ENCODE assay signal across 25 cellular contexts in the genomic region with DNA sequence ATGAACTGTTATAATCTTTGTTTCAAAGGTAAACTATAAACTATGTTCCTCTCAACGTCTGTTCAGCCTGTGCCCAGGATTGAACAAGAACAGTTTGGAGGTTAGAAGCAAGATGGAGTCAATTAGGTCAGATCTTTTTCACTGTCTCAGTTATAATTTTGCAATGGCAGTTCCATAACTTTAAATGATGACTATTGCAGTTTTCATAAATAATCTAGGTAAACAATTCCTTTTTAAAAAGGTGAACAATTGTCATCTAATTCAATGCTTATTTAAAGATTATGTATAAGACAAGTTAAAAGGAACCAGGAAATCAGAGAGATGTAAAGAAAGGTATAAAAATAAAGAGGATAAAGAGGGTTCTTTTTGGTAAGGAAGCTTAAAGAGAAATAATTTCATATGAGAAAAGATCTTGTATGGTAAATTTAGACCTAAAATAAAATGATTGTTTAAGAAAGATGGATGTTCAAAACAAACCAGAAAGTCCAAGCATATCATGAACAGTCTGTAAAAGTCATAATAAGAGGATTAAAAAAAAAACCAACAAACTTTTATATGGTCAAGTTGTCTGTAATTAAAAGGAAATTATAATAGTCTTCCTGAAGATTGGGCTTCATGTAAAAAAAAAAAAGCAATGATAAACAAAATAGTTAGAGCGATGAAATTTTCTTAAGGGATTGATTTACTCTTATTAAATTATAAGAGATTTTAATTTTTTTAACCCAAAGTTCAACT. TPM values are rescaled to one million over a fixed set of nuclear protein-coding genes. Genes with fewer than 3 reads are reported as not detected.
DNase-seq lines count a peak whose midpoint lies in the region; ATAC-seq, FAIRE-seq and TF ChIP-seq lines count a peak whose summit lies in the region.
"Had no signal": no experiment of that assay in that cellular context is flagged by ENCODE, and none has a peak within 500 bp of the region (broad histone marks: within the 10 kb centered on the region; RNA-seq: fewer than 3 reads in every experiment).

No MANE protein-coding gene starts in this region.

- TF ChIP-seq RAD21 in A549 (conservative IDR thresholded peaks at IDR 0.05 in 1 of 2, IDR thresholded peaks at IDR 0.05 in 1 of 2) = no peak

- 0 out of 2 replicates have a peak, but pooled peaks cover 5% of the 10 kb centered on the region for H3K9me2 ChIP-seq in GM23248 (ENCODE audit: insufficient read depth)

- no peak for TF ChIP-seq EP300 in A549 (IDR thresholded peaks at IDR 0.05)

- H3K27me3 ChIP-seq in GM23248 (replicated peaks; ENCODE audit: insufficient read depth) = no peaks in the 10 kb centered on the region
- H3K27me3 ChIP-seq in small intestine (ENCODE audit: control insufficient read depth in 2 of 2, insufficient read depth in 2 of 2, low read length in 2 of 2) = peaks cover 0 to 6% of the 10 kb centered on the region in 2 donors
- H3K27me3 ChIP-seq: Peyer's patch had no signal

- H3K4me3 ChIP-seq in A549 (no peak overlapping the region), GM23248 (peak overlapping the region; percentile 18; the same call in 1 of the 2 replicates), small intestine (ENCODE audit: low read depth in 1 of 2, low read length in 2 of 2) (no peak overlapping the region)
- H3K4me3 ChIP-seq: Peyer's patch had no signal

- DNase-seq in A549 (ENCODE audit: low read depth in 1 of 2, low spot score in 1 of 2) (no peak), GM23248 (no peak), RKO (ENCODE audit: low spot score) (peak; percentile 30), naive B cell (no peak), small intestine (no peak), NCI-H2171 (lab: John Stamatoyannopoulos, UW) (no peak)
- DNase-seq: C1 segment of cervical spinal cord, GDM1, H7, Karpas-422, NCI-H1694 treated with DMSO at 0.1 percent for 48 hours, NCI-H2081 treated with DMSO at 0.1 percent for 48 hours, NCI-H446, NCI-H526, Peyer's patch had no signal

- H3K9ac ChIP-seq in GM23248 = peak overlapping the region; percentile 28

- H3K4me1 ChIP-seq in A549 (no peaks in the 10 kb centered on the region), GM23248 (ENCODE audit: insufficient read depth) (0 out of 2 replicates have a peak, but pooled peaks cover 2% of the 10 kb centered on the region), small intestine (ENCODE audit: control insufficient read depth in 2 of 2, insufficient read depth in 1 of 2, low read depth in 1 of 2, low read length in 1 of 2) (no peaks in the 10 kb centered on the region)
- H3K4me1 ChIP-seq: Peyer's patch had no signal

- POLR2A ChIA-PET in A549 (lab: Yijun Ruan, JAX) = no interaction called here

- H3K4me2 ChIP-seq in A549 = no peak overlapping the region
- H3K4me2 ChIP-seq in GM23248 (ENCODE audit: unreplicated experiment) = no peak overlapping the region

- H3K9me3 ChIP-seq in A549 = peaks cover 5% of the 10 kb centered on the region; the same call in 1 of the 3 replicates
- no peaks in the 10 kb centered on the region for H3K9me3 ChIP-seq in GM23248 (ENCODE audit: low read depth)
- H3K9me3 ChIP-seq in small intestine (ENCODE audit: control insufficient read depth, low read depth) = no peaks in the 10 kb centered on the region
- H3K9me3 ChIP-seq: Peyer's patch had no signal

- ATAC-seq in A549 = no peak
- ATAC-seq in naive B cell (ENCODE audit: low read depth in 2 of 2) = no peak
- ATAC-seq in GM19452 (IDR thresholded peaks at IDR 0.05; ENCODE audit: unreplicated experiment) = no peak
- ATAC-seq: Right ventricle myocardium inferior had no signal

- H3K79me2 ChIP-seq in GM23248 (ENCODE audit: insufficient read depth) = no peaks in the 10 kb centered on the region

- TF ChIP-seq POLR2A in A549 (IDR thresholded peaks at IDR 0.05; ENCODE audit: low read length) = no peak

- in situ Hi-C loops in GM23248 (cut with MboI) = no loop called here

- no peaks in the 10 kb centered on the region for H3K27me3 Mint-ChIP-seq in naive B cell

- FAIRE-seq in A549 (lab: Jason Lieb, UNC) = no peak
- FAIRE-seq in small intestine (lab: Jason Lieb, UNC) = no peak
- FAIRE-seq: HTR-8/SVneo had no signal

- peaks cover 2% of the 10 kb centered on the region for H3F3A ChIP-seq in GM23248 (ENCODE audit: insufficient read depth)

- TF ChIP-seq CTCF in A549 (IDR thresholded peaks at IDR 0.05) = no peak

- H4K20me1 ChIP-seq in GM23248 (ENCODE audit: insufficient read depth) = no peaks in the 10 kb centered on the region

- peaks cover 19 to 20% of the 10 kb centered on the region in 2 donors for H3K36me3 Mint-ChIP-seq in naive B cell
- H3K36me3 Mint-ChIP-seq: IgD-negative memory B cell had no signal

- H3K36me3 ChIP-seq in GM23248 (ENCODE audit: low read depth) = peaks cover 7% of the 10 kb centered on the region; the same call in 1 of the 2 replicates
- H3K36me3 ChIP-seq in small intestine (ENCODE audit: control insufficient read depth in 2 of 2, insufficient read depth in 2 of 2, low read length in 2 of 2) = no peaks in the 10 kb centered on the region
- H3K36me3 ChIP-seq: Peyer's patch had no signal

- peak overlapping the region in 5 of 8 donors; percentile 40 to 95 (median 48) for H3K4me3 Mint-ChIP-seq in naive B cell

- peaks cover 45 to 60% (median 47%) of the 10 kb centered on the region in 3 donors for H3K4me1 Mint-ChIP-seq in naive B cell

- CTCF ChIA-PET in A549 (lab: Yijun Ruan, JAX) = no interaction called here

- H3K27ac Mint-ChIP-seq in naive B cell = peak overlapping the region in 5 of 6 donors; percentile 3 to 86 (median 72)
- H3K27ac Mint-ChIP-seq: IgD-negative memory B cell had no signal

- no peak overlapping the region for H2AFZ ChIP-seq in GM23248

- no peak overlapping the region for H3K27ac ChIP-seq in A549
- H3K27ac ChIP-seq in GM23248 = no peak overlapping the region
- no peak overlapping the region for H3K27ac ChIP-seq in small intestine (ENCODE audit: low read depth in 1 of 2, low read length in 1 of 2)
- H3K27ac ChIP-seq: Peyer's patch had no signal

- peaks cover 0 to 23% (median 12%) of the 10 kb centered on the region in 7 donors for H3K9me3 Mint-ChIP-seq in naive B cell

- WGBS in A549 (ENCODE audit: missing lambda C conversion rate) = 54% methylated on average over 2 of the region's 2 CpGs
- WGBS in GM23248 (ENCODE audit: low coverage in 1 of 2, low lambda C conversion rate in 2 of 2, missing lambda C conversion rate in 2 of 2), 2 experiments = 60 to 61% methylated on average over 2 of the region's 2 CpGs
- 77 to 80% (median 78%) methylated on average over 2 of the region's 2 CpGs for WGBS in small intestine, 3 donors

TF ChIP-seq in A549, 52 proteins besides CTCF, POLR2A, EP300 and RAD21 (continues in another document):
- TF ChIP-seq FOXS1 (CRISPR knock-in tag; IDR thresholded peaks at IDR 0.05) (no peak), MAFK (IDR thresholded peaks at IDR 0.05; ENCODE audit: partially characterized antibody) (peak; percentile 85)

RNA-seq across cellular contexts. Expression of a gene that starts 6.1 kb away (rescaled TPM):
- polyA plus RNA-seq in A549 (2011; rRNA removed) (not detected in 2 replicates), A549 (2017; fragmentation: RNase III; extraction: RNeasy Plus Mini Kit Qiagen cat#74134 plus additional on column Dnase treatment) (not detected in 3 replicates), GM23248 (2016; fragmentation: Nextera tagmentation; extraction: Ambion mirVana) (0.49 and 0.51 TPM in 2 replicates), naive B cell (ENCODE audit: low read depth in 6 of 6) (not detected), small intestine (not detected)
- not detected in 2 replicates for polyA plus RNA-seq in A549 (2012; cell fraction: cytosol; rRNA removed)
- polyA plus RNA-seq in A549 (2012; cell fraction: nucleus; rRNA removed) = not detected in 2 replicates
- not detected in 2 replicates for polyA minus RNA-seq in A549 (2011; rRNA and poly(A)+ RNA removed)
- not detected in 2 replicates for total RNA-seq in GM23248 (2014; rRNA removed; shearing (Covaris generic))
- total RNA-seq: Daoy; H7; MCF 10A; OCI-LY7; Peyer's patch; Right ventricle myocardium inferior; SK-MEL-5; T-helper 1 cell treated with Interleukin-12 subunit alpha and Interleukin-12 subunit beta and Interleukin-4 antibody, amounts not matched to agents 30 ng/mL and 1 ng/mL, for 36 hours had no signal
- polyA plus RNA-seq: IgD-negative memory B cell had no signal

RNA-seq across cellular contexts. Expression of a gene that starts 6.9 kb away (rescaled TPM):
- not detected in 2 replicates for polyA plus RNA-seq in A549 (2011; rRNA removed)
- polyA plus RNA-seq in A549 (2012; cell fraction: cytosol; rRNA removed) = not detected in 2 replicates
- not detected in 2 replicates for polyA plus RNA-seq in A549 (2012; cell fraction: nucleus; rRNA removed)
- not detected in 3 replicates for polyA plus RNA-seq in A549 (2017; fragmentation: RNase III; extraction: RNeasy Plus Mini Kit Qiagen cat#74134 plus additional on column Dnase treatment)
- polyA minus RNA-seq in A549 (2011; rRNA and poly(A)+ RNA removed) = not detected in 2 replicates
- not detected in 2 replicates for total RNA-seq in GM23248 (2014; rRNA removed; shearing (Covaris generic))
- polyA plus RNA-seq in GM23248 (2016; fragmentation: Nextera tagmentation; extraction: Ambion mirVana) = 0.29 TPM in 1 of 2 replicates, not detected in the other
- not detected for polyA plus RNA-seq in naive B cell (ENCODE audit: low read depth in 6 of 6)
- polyA plus RNA-seq in small intestine = not detected
- total RNA-seq: A673; Daoy; H7; MCF 10A; OCI-LY7; Peyer's patch; Right ventricle myocardium inferior; SK-MEL-5; T-helper 1 cell treated with Interleukin-12 subunit alpha and Interleukin-12 subunit beta and Interleukin-4 antibody, amounts not matched to agents 30 ng/mL and 1 ng/mL, for 36 hours had no signal
- polyA plus RNA-seq: IgD-negative memory B cell had no signal

RNA-seq across cellular contexts. Expression of a gene that starts 9.3 kb away (rescaled TPM):
- polyA plus RNA-seq in A549 (2011; rRNA removed) (not detected in 2 replicates), A549 (2017; fragmentation: RNase III; extraction: RNeasy Plus Mini Kit Qiagen cat#74134 plus additional on column Dnase treatment) (not detected in 3 replicates), GM23248 (2016; fragmentation: Nextera tagmentation; extraction: Ambion mirVana) (not detected in 2 replicates), naive B cell (ENCODE audit: low read depth in 6 of 6) (not detected), small intestine (not detected)
- polyA plus RNA-seq in A549 (2012; cell fraction: cytosol; rRNA removed) = not detected in 2 replicates
- not detected in 2 replicates for polyA plus RNA-seq in A549 (2012; cell fraction: nucleus; rRNA removed)
- not detected in 2 replicates for polyA minus RNA-seq in A549 (2011; rRNA and poly(A)+ RNA removed)
- not detected in 2 replicates for total RNA-seq in GM23248 (2014; rRNA removed; shearing (Covaris generic))
- total RNA-seq: A673; Daoy; H7; MCF 10A; OCI-LY7; Peyer's patch; Right ventricle myocardium inferior; SK-MEL-5; T-helper 1 cell treated with Interleukin-12 subunit alpha and Interleukin-12 subunit beta and Interleukin-4 antibody, amounts not matched to agents 30 ng/mL and 1 ng/mL, for 36 hours had no signal
- polyA plus RNA-seq: IgD-negative memory B cell had no signal

RNA-seq across cellular contexts. Expression of a gene that starts 12.7 kb away (rescaled TPM):
- polyA plus RNA-seq in A549 (2011; rRNA removed) = not detected in 2 replicates
- polyA plus RNA-seq in A549 (2012; cell fraction: cytosol; rRNA removed) = not detected in 2 replicates
- not detected in 2 replicates for polyA plus RNA-seq in A549 (2012; cell fraction: nucleus; rRNA removed)
- polyA plus RNA-seq in A549 (2017; fragmentation: RNase III; extraction: RNeasy Plus Mini Kit Qiagen cat#74134 plus additional on column Dnase treatment) = not detected in 3 replicates
- not detected in 2 replicates for polyA minus RNA-seq in A549 (2011; rRNA and poly(A)+ RNA removed)
- not detected in 2 replicates for total RNA-seq in GM23248 (2014; rRNA removed; shearing (Covaris generic))
- 1.7 and 1.8 TPM in 2 replicates for polyA plus RNA-seq in GM23248 (2016; fragmentation: Nextera tagmentation; extraction: Ambion mirVana)
- polyA plus RNA-seq in naive B cell (ENCODE audit: low read depth in 6 of 6) = 1 to 10 TPM in 2 of 6 donors, under 1 TPM in 2, not detected in 2; 0.30 to 3.3 (median 1.3) TPM
- not detected for polyA plus RNA-seq in small intestine
- total RNA-seq: A673; Daoy; H7; MCF 10A; OCI-LY7; Peyer's patch; Right ventricle myocardium inferior; SK-MEL-5; T-helper 1 cell treated with Interleukin-12 subunit alpha and Interleukin-12 subunit beta and Interleukin-4 antibody, amounts not matched to agents 30 ng/mL and 1 ng/mL, for 36 hours had no signal
- polyA plus RNA-seq: IgD-negative memory B cell had no signal

RNA-seq across cellular contexts. Expression of a gene that starts 13.4 kb away (rescaled TPM):
- polyA plus RNA-seq in A549 (2011; rRNA removed) (not detected in 2 replicates), A549 (2017; fragmentation: RNase III; extraction: RNeasy Plus Mini Kit Qiagen cat#74134 plus additional on column Dnase treatment) (not detected in 3 replicates), GM23248 (2016; fragmentation: Nextera tagmentation; extraction: Ambion mirVana) (0.20 TPM in 1 of 2 replicates, not detected in the other), naive B cell (ENCODE audit: low read depth in 6 of 6) (not detected), small intestine (not detected)
- not detected in 2 replicates for polyA plus RNA-seq in A549 (2012; cell fraction: cytosol; rRNA removed)
- polyA plus RNA-seq in A549 (2012; cell fraction: nucleus; rRNA removed) = 0.05 and 0.11 TPM in 2 replicates
- not detected in 2 replicates for polyA minus RNA-seq in A549 (2011; rRNA and poly(A)+ RNA removed)
- total RNA-seq in GM23248 (2014; rRNA removed; shearing (Covaris generic)) = not detected in 2 replicates
- total RNA-seq: A673; Daoy; H7; MCF 10A; OCI-LY7; Peyer's patch; Right ventricle myocardium inferior; SK-MEL-5; T-helper 1 cell treated with Interleukin-12 subunit alpha and Interleukin-12 subunit beta and Interleukin-4 antibody, amounts not matched to agents 30 ng/mL and 1 ng/mL, for 36 hours had no signal
- polyA plus RNA-seq: IgD-negative memory B cell had no signal
